Comparison of ENCODE assay signal across 9 cellular contexts in genomic region chr1:37682334-37682987, GRCh38. TPM values are rescaled to one million over a fixed set of nuclear protein-coding genes. Genes with fewer than 3 reads are reported as not detected.
DNase-seq lines count a peak whose midpoint lies in the region; ATAC-seq, FAIRE-seq and TF ChIP-seq lines count a peak whose summit lies in the region.
"Had no signal": no experiment of that assay in that cellular context is flagged by ENCODE, and none has a peak within 500 bp of the region (broad histone marks: within the 10 kb centered on the region; RNA-seq: fewer than 3 reads in every experiment).

No MANE protein-coding gene starts in this region.

- H3K27me3 ChIP-seq in esophagus muscularis mucosa = no peaks in the 10 kb centered on the region

- H3K9me3 Mint-ChIP-seq in nephron = no peaks in the 10 kb centered on the region
- H3K9me3 Mint-ChIP-seq in stimulated activated naive CD8-positive, alpha-beta T cell treated with anti-CD3 and anti-CD28 coated beads, Interleukin-15, amount 100 ng/mL, for 72 hours = no peaks in the 10 kb centered on the region

- H3K9me3 ChIP-seq in esophagus muscularis mucosa = no peaks in the 10 kb centered on the region

- peaks cover 32 to 70% (median 50%) of the 10 kb centered on the region in 4 donors for H3K36me3 ChIP-seq in esophagus muscularis mucosa

- no peaks in the 10 kb centered on the region for H3K4me1 Mint-ChIP-seq in nephron
- no peaks in the 10 kb centered on the region for H3K4me1 Mint-ChIP-seq in stimulated activated naive CD8-positive, alpha-beta T cell treated with anti-CD3 and anti-CD28 coated beads, Interleukin-15, amount 100 ng/mL, for 72 hours

- peak; percentile 16 for FAIRE-seq in D721Med (lab: Jason Lieb, UNC)

- DNase-seq in D721Med (ENCODE audit: insufficient read length, low spot score) (peak; percentile 51), KG1 (lab: John Stamatoyannopoulos, UW) (peak; percentile 68), OCI-M2 (lab: John Stamatoyannopoulos, UW; ENCODE audit: unreplicated experiment) (peak; percentile 48), activated T-cell treated with anti-CD3 and anti-CD28 coated beads for 48 hours (ENCODE audit: low read depth) (peak; percentile 64), esophagus muscularis mucosa (ENCODE audit: extremely low spot score) (peak; percentile 94), GM19238 (ENCODE audit: insufficient read length, low spot score) (no peak)
- peak; percentile 67 to 70 for DNase-seq in stimulated activated naive CD8-positive, alpha-beta T cell treated with anti-CD3 and anti-CD28 coated beads, Interleukin-15, amount 100 ng/mL, for 72 hours

- peaks cover 0 to 3% (median 0%) of the 10 kb centered on the region in 4 donors for H3K4me1 ChIP-seq in esophagus muscularis mucosa

- ATAC-seq in stimulated activated naive CD8-positive, alpha-beta T cell treated with anti-CD3 and anti-CD28 coated beads, Interleukin-15, amount 100 ng/mL, for 72 hours = peak; percentile 71

- H3K27ac ChIP-seq in esophagus muscularis mucosa (replicated peaks in 1 of 4) = no peak overlapping the region
- H3K27ac ChIP-seq: SK-N-MC had no signal

- TF ChIP-seq EP300 in esophagus muscularis mucosa (IDR thresholded peaks at IDR 0.05) = no peak

- H3K4me3 Mint-ChIP-seq in nephron = no peak overlapping the region
- no peak overlapping the region for H3K4me3 Mint-ChIP-seq in stimulated activated naive CD8-positive, alpha-beta T cell treated with anti-CD3 and anti-CD28 coated beads, Interleukin-15, amount 100 ng/mL, for 72 hours

- TF ChIP-seq CTCF in D721Med (IDR thresholded peaks at IDR 0.05; ENCODE audit: insufficient read depth, missing control alignments) (peak; percentile 92), esophagus muscularis mucosa (IDR thresholded peaks at IDR 0.05) (peak; percentile 84 to 89 (median 87)), nephron (IDR thresholded peaks at IDR 0.05; ENCODE audit: unreplicated experiment in 3 of 3) (peak; percentile 89 to 94 (median 91))

- no peak for TF ChIP-seq POLR2A in esophagus muscularis mucosa (IDR thresholded peaks at IDR 0.05; ENCODE audit: low read depth)

- intact Hi-C loops in esophagus muscularis mucosa (cut with DNase I) = loop anchor here (2.0 to 10.0 kb wide), 4 partner anchors 82 to 228 kb away; partner anchors contain the start of genes C1orf122, MEAF6 and YRDC

- 74% methylated on average over 5 of the region's 5 CpGs for WGBS in esophagus muscularis mucosa

- no peak overlapping the region for H3K27ac Mint-ChIP-seq in nephron
- H3K27ac Mint-ChIP-seq in stimulated activated naive CD8-positive, alpha-beta T cell treated with anti-CD3 and anti-CD28 coated beads, Interleukin-15, amount 100 ng/mL, for 72 hours = no peak overlapping the region

- H3K4me3 ChIP-seq in esophagus muscularis mucosa = no peak overlapping the region
- H3K4me3 ChIP-seq: SK-N-MC had no signal

- H3K36me3 Mint-ChIP-seq in nephron (ENCODE audit: low read depth) = peaks cover 46% of the 10 kb centered on the region

- H3K27me3 Mint-ChIP-seq in nephron (ENCODE audit: low read depth) = peaks cover 4% of the 10 kb centered on the region
- no peaks in the 10 kb centered on the region for H3K27me3 Mint-ChIP-seq in stimulated activated naive CD8-positive, alpha-beta T cell treated with anti-CD3 and anti-CD28 coated beads, Interleukin-15, amount 100 ng/mL, for 72 hours

RNA-seq across cellular contexts. Expression of gene CDCA8, which starts 9.9 kb away (rescaled TPM):
- under 1 TPM in 3 of 4 donors, not detected in 1; 0.26 to 0.42 (median 0.40) TPM for total RNA-seq in esophagus muscularis mucosa

RNA-seq across cellular contexts. Expression of gene RSPO1, which starts 47.8 kb away (rescaled TPM):
- total RNA-seq in esophagus muscularis mucosa = 1 to 10 TPM; 1.0 to 1.8 (median 1.5) TPM
